In the genomic region with DNA sequence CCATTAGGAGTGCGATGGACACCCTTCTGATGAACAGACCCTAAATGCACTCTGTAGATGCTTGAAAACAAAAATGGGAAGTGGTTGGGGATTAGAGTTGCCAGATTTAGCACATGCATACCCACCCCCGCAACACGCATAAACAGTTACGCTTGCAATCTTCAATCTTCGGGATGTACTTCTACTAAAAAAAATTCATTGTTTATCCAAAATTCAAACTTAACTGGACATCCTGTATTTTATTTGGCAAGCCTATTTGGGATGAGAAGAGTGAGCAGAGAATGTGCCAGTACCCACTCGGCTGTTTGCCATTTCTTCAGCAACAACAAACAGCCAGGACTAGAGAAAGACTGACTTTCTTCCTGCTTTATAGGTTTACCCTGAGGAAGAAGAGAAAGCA, we compare ENCODE assay signal across 1 cellular context.
TF ChIP-seq lines count a peak whose summit lies in the region.

No MANE protein-coding gene starts in this region.

TF ChIP-seq in H1, 55 proteins besides CTCF, POLR2A, EP300 and RAD21:
- TF ChIP-seq SP2 (IDR thresholded peaks at IDR 0.05; ENCODE audit: low read length): no peak
- no peak for TF ChIP-seq ZNF274 (IDR thresholded peaks at IDR 0.05; ENCODE audit: borderline replicate concordance, extremely low read depth, low read length)
- no peak for TF ChIP-seq HDAC6 (IDR thresholded peaks at IDR 0.05; ENCODE audit: low read depth, low read length)
- no peak for TF ChIP-seq CBX8 (IDR thresholded peaks at IDR 0.05; ENCODE audit: borderline replicate concordance, low read depth, low read length)
- no peak for TF ChIP-seq RXRA (IDR thresholded peaks at IDR 0.05; ENCODE audit: insufficient read depth, low read depth, low read length)
- TF ChIP-seq RFX5 (IDR thresholded peaks at IDR 0.05; ENCODE audit: borderline replicate concordance, low read depth, low read length): no peak
- no peak for TF ChIP-seq PHF8 (conservative IDR thresholded peaks at IDR 0.05; ENCODE audit: low read depth, low read length)
- no peak for TF ChIP-seq FOSL1 (IDR thresholded peaks at IDR 0.05; ENCODE audit: insufficient read depth, low read depth, low read length)
- TF ChIP-seq SIN3A (conservative IDR thresholded peaks at IDR 0.05 in 1 of 2, IDR thresholded peaks at IDR 0.05 in 1 of 2; ENCODE audit: low read depth in 1 of 2, low read length in 2 of 2): no peak
- TF ChIP-seq KDM1A (IDR thresholded peaks at IDR 0.05; ENCODE audit: borderline replicate concordance, low read length): no peak
- no peak for TF ChIP-seq SP4 (IDR thresholded peaks at IDR 0.05; ENCODE audit: low read length)
- TF ChIP-seq TEAD4 (IDR thresholded peaks at IDR 0.05; ENCODE audit: low read depth, low read length): no peak
- no peak for TF ChIP-seq JUN (IDR thresholded peaks at IDR 0.05; ENCODE audit: low read depth, low read length)
- no peak for TF ChIP-seq TBP (IDR thresholded peaks at IDR 0.05; ENCODE audit: low read depth, low read length)
- no peak for TF ChIP-seq TAF1 (IDR thresholded peaks at IDR 0.05; ENCODE audit: low read depth, low read length)
- no peak for TF ChIP-seq NRF1 (IDR thresholded peaks at IDR 0.05; ENCODE audit: low read depth, low read length)
- no peak for TF ChIP-seq SP1 (IDR thresholded peaks at IDR 0.05; ENCODE audit: low read depth, low read length)
- TF ChIP-seq YY1 (IDR thresholded peaks at IDR 0.05; ENCODE audit: low read depth, low read length): no peak
- TF ChIP-seq NANOG (IDR thresholded peaks at IDR 0.05; ENCODE audit: insufficient read depth, low read depth, low read length, poor library complexity, severe bottlenecking): no peak
